8 cellular contexts compared by ENCODE assay signal in genomic region chr14:53152909-53153701, GRCh38. TPM values are rescaled to one million over a fixed set of nuclear protein-coding genes. Genes with fewer than 3 reads are reported as not detected.
DNase-seq lines count a peak whose midpoint lies in the region; ATAC-seq and TF ChIP-seq lines count a peak whose summit lies in the region.

TSS of gene DDHD1 (minus strand) at chr14:53153323. CDS start at chr14:53153098, 225 bp downstream.

- H3K9me3 Mint-ChIP-seq in activated T-helper 2 cell treated with anti-CD3 and anti-CD28 coated beads, Interferon-gamma antibody, Interleukin-2, Interleukin-4, amounts not matched to agents 10 μg/mL and 5 μg/mL and 100 μg/mL, durations not matched to agents 14 hours and 24 hours and 36 hours: no peaks in the 10 kb centered on the region
- H3K9me3 Mint-ChIP-seq in nephron: peaks cover 3% of the 10 kb centered on the region
- H3K9me3 Mint-ChIP-seq in stimulated activated naive CD8-positive, alpha-beta T cell treated with anti-CD3 and anti-CD28 coated beads, Interleukin-15, amount 100 ng/mL, for 72 hours: no peaks in the 10 kb centered on the region

- ATAC-seq in GM21576 (IDR thresholded peaks at IDR 0.05; ENCODE audit: unreplicated experiment): peak; percentile 72
- peak; percentile 85 for ATAC-seq in stimulated activated naive CD8-positive, alpha-beta T cell treated with anti-CD3 and anti-CD28 coated beads, Interleukin-15, amount 100 ng/mL, for 72 hours

- peak within 1 kb of the TSS; percentile 100 for H3K27ac Mint-ChIP-seq in activated T-helper 2 cell treated with anti-CD3 and anti-CD28 coated beads, Interferon-gamma antibody, Interleukin-2, Interleukin-4, amounts not matched to agents 10 μg/mL and 5 μg/mL and 100 μg/mL, durations not matched to agents 14 hours and 24 hours and 36 hours
- peak within 1 kb of the TSS; percentile 64 to 84 (median 79) for H3K27ac Mint-ChIP-seq in nephron
- H3K27ac Mint-ChIP-seq in stimulated activated naive CD8-positive, alpha-beta T cell treated with anti-CD3 and anti-CD28 coated beads, Interleukin-15, amount 100 ng/mL, for 72 hours: peak within 1 kb of the TSS; percentile 98 to 99

- peak within 1 kb of the TSS; percentile 83 for H3K27ac ChIP-seq in RWPE1

- peaks cover 30% of the 10 kb centered on the region for H3K36me3 Mint-ChIP-seq in activated T-helper 2 cell treated with anti-CD3 and anti-CD28 coated beads, Interferon-gamma antibody, Interleukin-2, Interleukin-4, amounts not matched to agents 10 μg/mL and 5 μg/mL and 100 μg/mL, durations not matched to agents 14 hours and 24 hours and 36 hours (ENCODE audit: low read depth)
- H3K36me3 Mint-ChIP-seq in nephron (ENCODE audit: low read depth): peaks cover 4% of the 10 kb centered on the region

- TF ChIP-seq CTCF in RWPE1 (conservative IDR thresholded peaks at IDR 0.05; ENCODE audit: low read depth) (no peak), fibroblast of pulmonary artery (IDR thresholded peaks at IDR 0.05; ENCODE audit: low read length, missing control alignments) (no peak), nephron (IDR thresholded peaks at IDR 0.05; ENCODE audit: unreplicated experiment in 3 of 3) (no peak)

- H3K4me1 Mint-ChIP-seq in activated T-helper 2 cell treated with anti-CD3 and anti-CD28 coated beads, Interferon-gamma antibody, Interleukin-2, Interleukin-4, amounts not matched to agents 10 μg/mL and 5 μg/mL and 100 μg/mL, durations not matched to agents 14 hours and 24 hours and 36 hours (ENCODE audit: low read depth): peaks cover 45% of the 10 kb centered on the region
- H3K4me1 Mint-ChIP-seq in nephron: peaks cover 20% of the 10 kb centered on the region
- H3K4me1 Mint-ChIP-seq in stimulated activated naive CD8-positive, alpha-beta T cell treated with anti-CD3 and anti-CD28 coated beads, Interleukin-15, amount 100 ng/mL, for 72 hours: peaks cover 44% of the 10 kb centered on the region

- POLR2A ChIA-PET in RWPE1 (lab: Yijun Ruan, JAX; ENCODE audit: low non-redundant PET): no interaction called here

- CTCF ChIA-PET in RWPE1 (lab: Yijun Ruan, JAX): interaction anchor here (0.6 to 0.8 kb wide), 3 partner anchors 35 to 143 kb away, joined by 3 to 4 read pairs (median 4); no protein-coding TSS in a partner anchor

- intact Hi-C loops in activated T-helper 2 cell treated with anti-CD3 and anti-CD28 coated beads, Interferon-gamma antibody, Interleukin-2, Interleukin-4, amounts not matched to agents 10 μg/mL and 5 μg/mL and 100 μg/mL, durations not matched to agents 14 hours and 24 hours and 36 hours (cut with micrococcal nuclease): loop anchor here (1.0 to 5.0 kb wide), 9 partner anchors 9 to 1289 kb away; partner anchors contain the start of genes CNIH1, GPR137C, PSMC6 and TXNDC16

- no peaks in the 10 kb centered on the region for H3K27me3 Mint-ChIP-seq in activated T-helper 2 cell treated with anti-CD3 and anti-CD28 coated beads, Interferon-gamma antibody, Interleukin-2, Interleukin-4, amounts not matched to agents 10 μg/mL and 5 μg/mL and 100 μg/mL, durations not matched to agents 14 hours and 24 hours and 36 hours (ENCODE audit: low read depth)
- H3K27me3 Mint-ChIP-seq in nephron (ENCODE audit: low read depth): no peaks in the 10 kb centered on the region
- H3K27me3 Mint-ChIP-seq in stimulated activated naive CD8-positive, alpha-beta T cell treated with anti-CD3 and anti-CD28 coated beads, Interleukin-15, amount 100 ng/mL, for 72 hours: no peaks in the 10 kb centered on the region

- DNase-seq in DMS53 treated with DMSO at 0.1 percent for 48 hours (lab: John Stamatoyannopoulos, UW; ENCODE audit: unreplicated experiment): peak; percentile 25
- peak; percentile 71 for DNase-seq in Jurkat, Clone E6-1 (ENCODE audit: low read depth, low spot score)
- peak; percentile 53 for DNase-seq in RWPE1 (ENCODE audit: low spot score)
- peak; percentile 82 for DNase-seq in activated T-helper 2 cell treated with anti-CD3 and anti-CD28 coated beads, Interferon-gamma antibody, Interleukin-2, Interleukin-4, amounts not matched to agents 10 μg/mL and 5 μg/mL and 100 μg/mL, durations not matched to agents 14 hours and 24 hours and 36 hours (ENCODE audit: low spot score)
- peak; percentile 60 for DNase-seq in fibroblast of pulmonary artery (ENCODE audit: low read depth)
- DNase-seq in stimulated activated naive CD8-positive, alpha-beta T cell treated with anti-CD3 and anti-CD28 coated beads, Interleukin-15, amount 100 ng/mL, for 72 hours: peak; percentile 88 to 89

- peak within 1 kb of the TSS; percentile 70 for H3K4me3 ChIP-seq in Jurkat, Clone E6-1 (ENCODE audit: low read length)
- peak within 1 kb of the TSS; percentile 83 for H3K4me3 ChIP-seq in fibroblast of pulmonary artery (replicated peaks; ENCODE audit: low read depth, low read length)

- peak within 1 kb of the TSS; percentile 99 for H3K4me3 Mint-ChIP-seq in activated T-helper 2 cell treated with anti-CD3 and anti-CD28 coated beads, Interferon-gamma antibody, Interleukin-2, Interleukin-4, amounts not matched to agents 10 μg/mL and 5 μg/mL and 100 μg/mL, durations not matched to agents 14 hours and 24 hours and 36 hours (ENCODE audit: low read depth)
- peak within 1 kb of the TSS; percentile 93 to 99 (median 94) for H3K4me3 Mint-ChIP-seq in nephron
- H3K4me3 Mint-ChIP-seq in stimulated activated naive CD8-positive, alpha-beta T cell treated with anti-CD3 and anti-CD28 coated beads, Interleukin-15, amount 100 ng/mL, for 72 hours: peak within 1 kb of the TSS; percentile 99 to 100

RNA-seq across cellular contexts. Expression of gene DDHD1, which starts in this region (rescaled TPM):
- polyA plus RNA-seq in Jurkat, Clone E6-1 (2012; ENCODE audit: insufficient read depth, insufficient read length): 8.3 TPM
- 53.7 and 54.6 TPM in 2 replicates for total RNA-seq in activated T-helper 2 cell treated with anti-CD3 and anti-CD28 coated beads, Interferon-gamma antibody, Interleukin-2, Interleukin-4, amounts not matched to agents 10 μg/mL and 5 μg/mL and 100 μg/mL, durations not matched to agents 14 hours and 24 hours and 36 hours

Comparison
In these comparisons a context has a peak if more than half of its experiments do, and no peak if none do; other contexts are left out.
1. Peak in every context shown above with its lines: DNase-seq, ATAC-seq, H3K4me3 ChIP-seq and H3K27ac ChIP-seq.
2. DNase-seq: peak in every context shown above with its lines; median percentile 88 in stimulated activated naive CD8-positive, alpha-beta T cell treated with anti-CD3 and anti-CD28 coated beads, Interleukin-15, amount 100 ng/mL, for 72 hours; 82 in activated T-helper 2 cell treated with anti-CD3 and anti-CD28 coated beads, Interferon-gamma antibody, Interleukin-2, Interleukin-4, amounts not matched to agents 10 μg/mL and 5 μg/mL and 100 μg/mL, durations not matched to agents 14 hours and 24 hours and 36 hours; 71 in Jurkat, Clone E6-1; 60 in fibroblast of pulmonary artery; 53 in RWPE1; 25 in DMS53 treated with DMSO at 0.1 percent for 48 hours.